8 cellular contexts compared by ENCODE assay signal in genomic region chr4:5051210-5051691, GRCh38. TPM values are rescaled to one million over a fixed set of nuclear protein-coding genes. Genes with fewer than 3 reads are reported as not detected.
A peak's percentile ranks its signal among the peaks of the same experiment; 100 is the strongest.
DNase-seq lines count a peak whose midpoint lies in the region; ATAC-seq and TF ChIP-seq lines count a peak whose summit lies in the region.

TSS of gene STK32B (plus strand) at chr4:5051480.

- H3K4me3 ChIP-seq in fibroblast of villous mesenchyme (ENCODE audit: low read depth, low read length), result peak within 1 kb of the TSS; percentile 58

- H3K27ac Mint-ChIP-seq in activated CD4-positive, alpha-beta memory T cell treated with anti-CD3 and anti-CD28 coated beads, Interleukin-2, amount 10 ng/mL, durations not matched to agents 7 days and 5 days, result no peak within 1 kb of the TSS
- peak within 1 kb of the TSS in 2 of 3 experiments; percentile 54 to 65 for H3K27ac Mint-ChIP-seq in nephron

- ATAC-seq in GM21529 (IDR thresholded peaks at IDR 0.05; ENCODE audit: unreplicated experiment) (no peak), HG03175 (IDR thresholded peaks at IDR 0.05; ENCODE audit: unreplicated experiment) (no peak)

- peaks cover 10% of the 10 kb centered on the region for H3K4me1 Mint-ChIP-seq in activated CD4-positive, alpha-beta memory T cell treated with anti-CD3 and anti-CD28 coated beads, Interleukin-2, amount 10 ng/mL, durations not matched to agents 7 days and 5 days
- peaks cover 8% of the 10 kb centered on the region for H3K4me1 Mint-ChIP-seq in nephron

- DNase-seq in DMS153 (lab: John Stamatoyannopoulos, UW), result peak; percentile 31
- peak; percentile 39 for DNase-seq in HS-5 (ENCODE audit: low read depth)
- DNase-seq in activated CD4-positive, alpha-beta memory T cell treated with anti-CD3 and anti-CD28 coated beads, Interleukin-2, amount 10 ng/mL, durations not matched to agents 7 days and 5 days, result peak; percentile 32
- peak; percentile 74 for DNase-seq in fibroblast of villous mesenchyme (ENCODE audit: low read depth)
- no peak for DNase-seq in activated CD4-positive, CD25-positive, alpha-beta regulatory T cell (lab: John Stamatoyannopoulos, UW)

- POLR2A ChIA-PET in activated CD4-positive, alpha-beta memory T cell treated with anti-CD3 and anti-CD28 coated beads, Interleukin-2, amount 10 ng/mL, durations not matched to agents 7 days and 5 days (lab: Charles Lee), result no interaction called here

- CTCF ChIA-PET in activated CD4-positive, alpha-beta memory T cell treated with anti-CD3 and anti-CD28 coated beads, Interleukin-2, amount 10 ng/mL, durations not matched to agents 7 days and 5 days (lab: Charles Lee), result interaction anchor here (0.9 kb wide), 1 partner anchor 762 kb away, joined by 3 read pairs; no protein-coding TSS in a partner anchor

- H3K36me3 Mint-ChIP-seq in activated CD4-positive, alpha-beta memory T cell treated with anti-CD3 and anti-CD28 coated beads, Interleukin-2, amount 10 ng/mL, durations not matched to agents 7 days and 5 days (ENCODE audit: low read depth), result no peaks in the 10 kb centered on the region
- H3K36me3 Mint-ChIP-seq in nephron (ENCODE audit: low read depth), result no peaks in the 10 kb centered on the region

- no peaks in the 10 kb centered on the region for H3K9me3 Mint-ChIP-seq in activated CD4-positive, alpha-beta memory T cell treated with anti-CD3 and anti-CD28 coated beads, Interleukin-2, amount 10 ng/mL, durations not matched to agents 7 days and 5 days
- no peaks in the 10 kb centered on the region for H3K9me3 Mint-ChIP-seq in nephron

- no peak within 1 kb of the TSS for H3K4me3 Mint-ChIP-seq in activated CD4-positive, alpha-beta memory T cell treated with anti-CD3 and anti-CD28 coated beads, Interleukin-2, amount 10 ng/mL, durations not matched to agents 7 days and 5 days
- H3K4me3 Mint-ChIP-seq in nephron, result peak within 1 kb of the TSS; percentile 87 to 97 (median 95)

- peaks cover 36% of the 10 kb centered on the region for H3K27me3 Mint-ChIP-seq in activated CD4-positive, alpha-beta memory T cell treated with anti-CD3 and anti-CD28 coated beads, Interleukin-2, amount 10 ng/mL, durations not matched to agents 7 days and 5 days
- peaks cover 55% of the 10 kb centered on the region for H3K27me3 Mint-ChIP-seq in nephron (ENCODE audit: low read depth)

- TF ChIP-seq CTCF in fibroblast of villous mesenchyme (IDR thresholded peaks at IDR 0.05; ENCODE audit: insufficient read depth, low read depth, low read length) (no peak), nephron (IDR thresholded peaks at IDR 0.05; ENCODE audit: unreplicated experiment in 3 of 3) (no peak)

RNA-seq across cellular contexts. Expression of gene STK32B, which starts in this region (rescaled TPM):
- total RNA-seq in activated CD4-positive, alpha-beta memory T cell treated with anti-CD3 and anti-CD28 coated beads, Interleukin-2, amount 10 ng/mL, durations not matched to agents 7 days and 5 days, result not detected
- total RNA-seq in fibroblast of villous mesenchyme, result 1.3 and 2.6 TPM in 2 replicates

Comparison
In these comparisons a context has a peak if more than half of its experiments do, and no peak if none do; other contexts are left out.
1. Peak in DNase-seq in activated CD4-positive, alpha-beta memory T cell treated with anti-CD3 and anti-CD28 coated beads, Interleukin-2, amount 10 ng/mL, durations not matched to agents 7 days and 5 days; RNA of the gene not detected or under 1 TPM.
2. DNase-seq: peak in DMS153 (single experiment), HS-5 (single experiment) and fibroblast of villous mesenchyme (single experiment); none in activated CD4-positive, CD25-positive, alpha-beta regulatory T cell (0 of 4).